19 cellular contexts compared by ENCODE assay signal in genomic region chr5:82354543-82354942, GRCh38.
"Had no signal": no experiment of that assay in that cellular context is flagged by ENCODE, and none has a peak within 500 bp of the region (broad histone marks: within the 10 kb centered on the region; RNA-seq: fewer than 3 reads in every experiment).

No MANE protein-coding gene starts in this region.

- H3K9me3 ChIP-seq: breast epithelium, spleen, transverse colon had no signal

- H3K27me3 ChIP-seq: breast epithelium, spleen, transverse colon had no signal

- H3K27me3 Mint-ChIP-seq: activated CD8-positive, alpha-beta memory T cell treated with anti-CD3 and anti-CD28 coated beads, Interleukin-2, amount 10 ng/mL, durations not matched to agents 7 days and 5 days; naive thymus-derived CD8-positive, alpha-beta T cell had no signal

- H3K4me3 ChIP-seq: breast epithelium, spleen, transverse colon had no signal

- H3K4me3 Mint-ChIP-seq: activated CD8-positive, alpha-beta memory T cell treated with anti-CD3 and anti-CD28 coated beads, Interleukin-2, amount 10 ng/mL, durations not matched to agents 7 days and 5 days; activated CD8-positive, alpha-beta T cell treated with anti-CD3 and anti-CD28 coated beads, Interleukin-2, amount 10 ng/mL, durations not matched to agents 7 days and 5 days; naive thymus-derived CD8-positive, alpha-beta T cell; WTC11 had no signal

- ATAC-seq: activated CD8-positive, alpha-beta memory T cell treated with anti-CD3 and anti-CD28 coated beads, Interleukin-2, amount 10 ng/mL, durations not matched to agents 7 days and 5 days; activated CD8-positive, alpha-beta T cell treated with anti-CD3 and anti-CD28 coated beads, Interleukin-2, amount 10 ng/mL, durations not matched to agents 7 days and 5 days; left cardiac atrium; naive thymus-derived CD8-positive, alpha-beta T cell; right cardiac atrium; WTC11 had no signal

- H3K4me1 ChIP-seq: breast epithelium had no signal

- H3K27ac Mint-ChIP-seq: activated CD8-positive, alpha-beta memory T cell treated with anti-CD3 and anti-CD28 coated beads, Interleukin-2, amount 10 ng/mL, durations not matched to agents 7 days and 5 days; activated CD8-positive, alpha-beta T cell treated with anti-CD3 and anti-CD28 coated beads, Interleukin-2, amount 10 ng/mL, durations not matched to agents 7 days and 5 days; WTC11 had no signal

- H3K9me3 Mint-ChIP-seq: WTC11 had no signal

- H3K27ac ChIP-seq: breast epithelium, spleen, transverse colon had no signal

- H3K36me3 Mint-ChIP-seq: activated CD8-positive, alpha-beta memory T cell treated with anti-CD3 and anti-CD28 coated beads, Interleukin-2, amount 10 ng/mL, durations not matched to agents 7 days and 5 days; naive thymus-derived CD8-positive, alpha-beta T cell; WTC11 had no signal

- DNase-seq: activated CD4-positive, alpha-beta T cell treated with anti-CD3 and anti-CD28 coated beads for 1 hour; activated CD8-positive, alpha-beta memory T cell treated with anti-CD3 and anti-CD28 coated beads, Interleukin-2, amount 10 ng/mL, durations not matched to agents 7 days and 5 days; activated CD8-positive, alpha-beta T cell treated with anti-CD3 and anti-CD28 coated beads, Interleukin-2, amount 10 ng/mL, durations not matched to agents 7 days and 5 days; activated effector memory CD4-positive, alpha-beta T cell treated with anti-CD3 and anti-CD28 coated beads, Interleukin-2, amount 50 U/mL, for 16 hours; activated naive CD4-positive, alpha-beta T cell treated with anti-CD3 and anti-CD28 coated beads, Interleukin-2, amount 50 U/mL, for 16 hours; amniotic stem cell; central memory CD4-positive, alpha-beta T cell; foreskin fibroblast; head of caudate nucleus; hippocampal formation; left cardiac atrium; naive thymus-derived CD8-positive, alpha-beta T cell; right cardiac atrium; spleen; stimulated activated CD4-positive, alpha-beta T cell treated with anti-CD3 and anti-CD28 coated beads, Interleukin-2, amount 100 ng/mL, for 48 hours; stimulated activated naive CD4-positive, alpha-beta T cell treated with Interleukin-2 at 50 U/mL for 16 hours; transverse colon had no signal

- H3K36me3 ChIP-seq: breast epithelium, spleen, transverse colon had no signal
